ENCODE assay signal across 28 cellular contexts in the genomic region with DNA sequence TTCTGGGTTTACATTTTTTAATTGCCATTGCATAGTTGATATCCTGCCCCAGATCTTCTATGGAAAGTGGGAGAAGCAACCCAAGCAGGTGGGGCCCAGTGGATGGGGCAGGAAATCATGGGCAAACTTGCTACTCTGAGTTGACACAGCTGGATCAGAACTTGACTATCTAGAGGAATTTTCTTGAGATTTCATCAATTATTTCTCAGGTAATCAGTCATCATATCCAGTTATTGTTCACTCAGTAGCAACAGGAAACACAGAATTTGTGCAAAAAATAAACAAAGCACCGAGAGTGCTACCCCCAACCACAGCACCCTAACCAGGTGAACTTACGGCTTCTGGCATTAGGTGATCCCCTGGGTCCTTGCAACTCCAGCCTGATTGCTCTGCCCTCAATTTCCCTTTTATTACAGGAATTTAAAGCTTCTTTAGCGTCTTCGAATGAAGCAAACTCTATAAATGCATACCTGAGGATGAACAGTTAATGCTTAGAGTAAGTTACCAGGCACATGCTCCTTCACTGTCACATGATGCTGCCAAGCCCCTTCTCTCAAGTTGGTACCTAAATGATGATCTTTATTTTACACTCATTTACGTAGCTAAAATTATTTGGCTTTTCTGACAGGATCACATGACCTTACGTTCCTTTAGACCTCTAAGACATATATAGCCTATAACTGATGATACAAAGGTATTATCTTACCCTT. TPM values are rescaled to one million over a fixed set of nuclear protein-coding genes. Genes with fewer than 3 reads are reported as not detected.
DNase-seq lines count a peak whose midpoint lies in the region; ATAC-seq and TF ChIP-seq lines count a peak whose summit lies in the region.
"Had no signal": no experiment of that assay in that cellular context is flagged by ENCODE, and none has a peak within 500 bp of the region (broad histone marks: within the 10 kb centered on the region; RNA-seq: fewer than 3 reads in every experiment).

No MANE protein-coding gene starts in this region.

- H3K4me1 ChIP-seq in CD8-positive, alpha-beta memory T cell (ENCODE audit: insufficient read depth, low read length) = peaks cover 15% of the 10 kb centered on the region

- peaks cover 88% of the 10 kb centered on the region for H3K36me3 ChIP-seq in CD8-positive, alpha-beta memory T cell (ENCODE audit: insufficient read depth, low read length)

- H3K27ac Mint-ChIP-seq in activated CD8-positive, alpha-beta memory T cell treated with anti-CD3 and anti-CD28 coated beads, Interleukin-2, amount 10 ng/mL, durations not matched to agents 7 days and 5 days = peak overlapping the region; percentile 48
- H3K27ac Mint-ChIP-seq in activated naive CD8-positive, alpha-beta T cell treated with anti-CD3 and anti-CD28 coated beads for 36 hours = peak overlapping the region; percentile 83
- H3K27ac Mint-ChIP-seq in memory B cell = peak overlapping the region; percentile 2
- peak overlapping the region in 1 of 8 donors; percentile 76 for H3K27ac Mint-ChIP-seq in CD8-positive, alpha-beta memory T cell

- POLR2A ChIA-PET in CD8-positive, alpha-beta memory T cell (lab: Charles Lee) = no interaction called here

- in situ Hi-C loops in GM18951 (cut with MboI; ENCODE audit: low sequenced_read_pairs, unreplicated experiment) = no loop called here

- CTCF ChIA-PET in activated CD8-positive, alpha-beta memory T cell treated with anti-CD3 and anti-CD28 coated beads, Interleukin-2, amount 10 ng/mL, durations not matched to agents 7 days and 5 days (lab: Charles Lee) = interaction anchor here (0.6 to 5.4 kb wide), 5 partner anchors 6 to 229 kb away, joined by 3 to 50 read pairs (median 7); a partner anchor contains a TSS
- CTCF ChIA-PET in CD8-positive, alpha-beta memory T cell (lab: Charles Lee) = interaction anchor here (1.1 to 4.8 kb wide), 3 partner anchors 26 to 229 kb away, joined by 4 to 19 read pairs (median 5); no protein-coding TSS in a partner anchor

- TF ChIP-seq POLR2A in GM18951 (IDR thresholded peaks at IDR 0.05; ENCODE audit: extremely low read depth, insufficient read depth, insufficient read length) = peak; percentile 34

- H3K4me3 ChIP-seq in CD8-positive, alpha-beta memory T cell (ENCODE audit: low read length) = no peak overlapping the region
- H3K4me3 ChIP-seq: esophagus squamous epithelium, lower lobe of right lung, mucosa of descending colon, pancreas had no signal

- no peaks in the 10 kb centered on the region for H3K9me3 Mint-ChIP-seq in activated CD8-positive, alpha-beta memory T cell treated with anti-CD3 and anti-CD28 coated beads, Interleukin-2, amount 10 ng/mL, durations not matched to agents 7 days and 5 days (ENCODE audit: low read depth)
- H3K9me3 Mint-ChIP-seq in activated naive CD8-positive, alpha-beta T cell treated with anti-CD3 and anti-CD28 coated beads for 36 hours = no peaks in the 10 kb centered on the region
- no peaks in the 10 kb centered on the region for H3K9me3 Mint-ChIP-seq in memory B cell
- H3K9me3 Mint-ChIP-seq in CD8-positive, alpha-beta memory T cell = no peaks in the 10 kb centered on the region
- H3K9me3 Mint-ChIP-seq: endodermal cell, nephron progenitor cell had no signal

- no peak overlapping the region for H3K27ac ChIP-seq in CD8-positive, alpha-beta memory T cell (ENCODE audit: low read depth, low read length)
- H3K27ac ChIP-seq: esophagus squamous epithelium, lower lobe of right lung, pancreas had no signal

- peaks cover 37% of the 10 kb centered on the region for H3K4me1 Mint-ChIP-seq in activated CD8-positive, alpha-beta memory T cell treated with anti-CD3 and anti-CD28 coated beads, Interleukin-2, amount 10 ng/mL, durations not matched to agents 7 days and 5 days
- peaks cover 55% of the 10 kb centered on the region for H3K4me1 Mint-ChIP-seq in activated naive CD8-positive, alpha-beta T cell treated with anti-CD3 and anti-CD28 coated beads for 36 hours
- H3K4me1 Mint-ChIP-seq in memory B cell = peaks cover 13% of the 10 kb centered on the region
- H3K4me1 Mint-ChIP-seq in CD8-positive, alpha-beta memory T cell = peaks cover 34 to 46% (median 45%) of the 10 kb centered on the region in 3 donors

- no peaks in the 10 kb centered on the region for H3K9me3 ChIP-seq in CD8-positive, alpha-beta memory T cell (ENCODE audit: low read length)
- H3K9me3 ChIP-seq: BE2C, esophagus squamous epithelium, lower lobe of right lung, mucosa of descending colon, pancreas had no signal

- no peak for ATAC-seq in activated CD8-positive, alpha-beta memory T cell treated with anti-CD3 and anti-CD28 coated beads, Interleukin-2, amount 10 ng/mL, durations not matched to agents 7 days and 5 days
- no peak for ATAC-seq in memory B cell (ENCODE audit: low read depth)
- ATAC-seq in HG02884 (IDR thresholded peaks at IDR 0.05; ENCODE audit: unreplicated experiment) = no peak
- ATAC-seq in GM19328 (IDR thresholded peaks at IDR 0.05; ENCODE audit: unreplicated experiment) = no peak
- ATAC-seq: mucosa of descending colon, pancreas, PC-3, Right ventricle myocardium inferior had no signal

- DNase-seq in activated CD8-positive, alpha-beta memory T cell treated with anti-CD3 and anti-CD28 coated beads, Interleukin-2, amount 10 ng/mL, durations not matched to agents 7 days and 5 days = no peak
- DNase-seq in activated CD8-positive, alpha-beta memory T cell treated with anti-CD3 and anti-CD28 coated beads, Interleukin-2, amount 50 U/mL, for 4 hours = no peak
- no peak for DNase-seq in activated naive CD8-positive, alpha-beta T cell treated with anti-CD3 and anti-CD28 coated beads for 36 hours
- no peak for DNase-seq in memory B cell (ENCODE audit: low spot score in 2 of 2)
- no peak for DNase-seq in CD8-positive, alpha-beta memory T cell
- DNase-seq: activated CD4-positive, alpha-beta T cell treated with anti-CD3 and anti-CD28 coated beads for 4 hours; activated gamma-delta T cell treated with Interleukin-2 at 50 U/mL for 16 hours; BE2C; cortex of kidney; DMS53; endodermal cell; esophagus squamous epithelium; kidney glomerular epithelial cell; lower lobe of right lung; mucosa of descending colon; NCI-H1092 treated with DMSO at 0.1 percent for 48 hours; NCI-H1930; NCI-H524 treated with DMSO at 0.1 percent for 48 hours; nephron progenitor cell; NK-92 treated with Interleukin-12 subunit alpha and Interleukin-12 subunit beta, amount 100 ng/mL, for 24 hours; pancreas; PC-3; small intestine; stimulated activated CD4-positive, alpha-beta T cell treated with anti-CD3 and anti-CD28 coated beads, Interleukin-1b, Interleukin-23, amount 100 ng/mL, for 48 hours had no signal

- peaks cover 81% of the 10 kb centered on the region for H3K36me3 Mint-ChIP-seq in activated CD8-positive, alpha-beta memory T cell treated with anti-CD3 and anti-CD28 coated beads, Interleukin-2, amount 10 ng/mL, durations not matched to agents 7 days and 5 days
- H3K36me3 Mint-ChIP-seq in activated naive CD8-positive, alpha-beta T cell treated with anti-CD3 and anti-CD28 coated beads for 36 hours = peaks cover 90% of the 10 kb centered on the region
- H3K36me3 Mint-ChIP-seq in memory B cell = peaks cover 40% of the 10 kb centered on the region
- peaks cover 23 to 94% (median 36%) of the 10 kb centered on the region in 3 donors for H3K36me3 Mint-ChIP-seq in CD8-positive, alpha-beta memory T cell

- no peak overlapping the region for H3K4me3 Mint-ChIP-seq in activated CD8-positive, alpha-beta memory T cell treated with anti-CD3 and anti-CD28 coated beads, Interleukin-2, amount 10 ng/mL, durations not matched to agents 7 days and 5 days
- H3K4me3 Mint-ChIP-seq in activated naive CD8-positive, alpha-beta T cell treated with anti-CD3 and anti-CD28 coated beads for 36 hours = no peak overlapping the region
- H3K4me3 Mint-ChIP-seq in memory B cell = no peak overlapping the region
- no peak overlapping the region for H3K4me3 Mint-ChIP-seq in CD8-positive, alpha-beta memory T cell
- H3K4me3 Mint-ChIP-seq: endodermal cell, nephron progenitor cell had no signal

- H3K27me3 ChIP-seq in CD8-positive, alpha-beta memory T cell (ENCODE audit: insufficient read depth, low read length, poor library complexity, severe bottlenecking) = no peaks in the 10 kb centered on the region
- H3K27me3 ChIP-seq: BE2C, esophagus squamous epithelium, pancreas had no signal

- no peaks in the 10 kb centered on the region for H3K27me3 Mint-ChIP-seq in activated CD8-positive, alpha-beta memory T cell treated with anti-CD3 and anti-CD28 coated beads, Interleukin-2, amount 10 ng/mL, durations not matched to agents 7 days and 5 days
- peaks cover 6% of the 10 kb centered on the region for H3K27me3 Mint-ChIP-seq in activated naive CD8-positive, alpha-beta T cell treated with anti-CD3 and anti-CD28 coated beads for 36 hours
- no peaks in the 10 kb centered on the region for H3K27me3 Mint-ChIP-seq in memory B cell
- H3K27me3 Mint-ChIP-seq in CD8-positive, alpha-beta memory T cell = peaks cover 0 to 6% of the 10 kb centered on the region in 2 donors

RNA-seq across cellular contexts. Expression of a gene that starts 7.8 kb away (rescaled TPM):
- 100 to 1,000 TPM; 634 to 820 TPM for total RNA-seq in activated CD8-positive, alpha-beta memory T cell treated with anti-CD3 and anti-CD28 coated beads, Interleukin-2, amount 10 ng/mL, durations not matched to agents 7 days and 5 days
- total RNA-seq in activated naive CD8-positive, alpha-beta T cell treated with anti-CD3 and anti-CD28 coated beads for 36 hours = 1,000 to 10,000 TPM; 2,049 to 2,118 TPM
- 1,000 to 10,000 TPM; 1,673 to 1,772 TPM for total RNA-seq in CD8-positive, alpha-beta memory T cell
- 568 TPM for polyA plus RNA-seq in CD8-positive, alpha-beta memory T cell
